Comparison of ENCODE assay signal across 1 cellular context in genomic region chr11:125111341-125112234, GRCh38.
TF ChIP-seq lines count a peak whose summit lies in the region.

TMEM218 (minus strand) TSS chr11:125111626; CDS start chr11:125102241, 9,385 bp downstream.

TF ChIP-seq in K562, 482 proteins besides CTCF, POLR2A, EP300 and RAD21 (continued from another document and continues in another):
- TF ChIP-seq RREB1 (CRISPR knock-in tag; IDR thresholded peaks at IDR 0.05) = peak; percentile 90
- no peak for TF ChIP-seq PTRF (tag; IDR thresholded peaks at IDR 0.05)
- no peak for TF ChIP-seq BDP1 (IDR thresholded peaks at IDR 0.05; ENCODE audit: insufficient read depth, insufficient read length)
- peak; percentile 32 for TF ChIP-seq JUND (IDR thresholded peaks at IDR 0.05; ENCODE audit: borderline replicate concordance, low read depth, low read length)
- no peak for TF ChIP-seq JUND (tag; IDR thresholded peaks at IDR 0.05; ENCODE audit: borderline replicate concordance, low read depth, low read length)
- TF ChIP-seq TBP (optimal IDR thresholded peaks at IDR 0.05; ENCODE audit: low read depth, low read length) = peak; percentile 51
- TF ChIP-seq ZFX (CRISPR knock-in tag; IDR thresholded peaks at IDR 0.05) = peak; percentile 42; the same call in 1 of the 2 replicates
- no peak for TF ChIP-seq ZNF347 (CRISPR knock-in tag; IDR thresholded peaks at IDR 0.05; ENCODE audit: low read depth)
- TF ChIP-seq RNF219 (CRISPR knock-in tag; IDR thresholded peaks at IDR 0.05) = no peak
- TF ChIP-seq ZNF318 (IDR thresholded peaks at IDR 0.05; ENCODE audit: borderline replicate concordance in 1 of 2, low read depth in 1 of 2) = no peak
- no peak for TF ChIP-seq BCL6 (CRISPR knock-in tag; IDR thresholded peaks at IDR 0.05)
- TF ChIP-seq ERF (CRISPR knock-in tag; IDR thresholded peaks at IDR 0.05) = no peak
- no peak for TF ChIP-seq HEY1 (CRISPR knock-in tag; IDR thresholded peaks at IDR 0.05; ENCODE audit: borderline replicate concordance)
- TF ChIP-seq NUFIP1 (IDR thresholded peaks at IDR 0.05; ENCODE audit: partially characterized antibody) = no peak
- 0 out of 2 replicates have a peak, but pooled peaks have one; percentile 46 for TF ChIP-seq CBX1 (IDR thresholded peaks at IDR 0.05; ENCODE audit: low read depth)
- peak; percentile 65; the same call in 1 of the 2 replicates for TF ChIP-seq CHD2 (IDR thresholded peaks at IDR 0.05; ENCODE audit: low read depth, low read length)
- no peak for TF ChIP-seq IFI16 (CRISPR knock-in tag; IDR thresholded peaks at IDR 0.05)
- no peak for TF ChIP-seq TAF15 (IDR thresholded peaks at IDR 0.05; ENCODE audit: low read depth, low read length)
- no peak for TF ChIP-seq WHSC1 (IDR thresholded peaks at IDR 0.05; ENCODE audit: low read length)
- 0 out of 2 replicates have a peak, but pooled peaks have one; percentile 22 for TF ChIP-seq MTA3 (IDR thresholded peaks at IDR 0.05; ENCODE audit: borderline replicate concordance)
- TF ChIP-seq DPF2 (IDR thresholded peaks at IDR 0.05) = 0 out of 2 replicates have a peak, but pooled peaks have one; percentile 15
- TF ChIP-seq BRCA1 (IDR thresholded peaks at IDR 0.05) = no peak
- TF ChIP-seq BRCA1 (CRISPR knock-in tag; IDR thresholded peaks at IDR 0.05) = no peak
- peak in 1 of 2 experiments; percentile 26; a peak in 1 of 4 replicates for TF ChIP-seq MNT (conservative IDR thresholded peaks at IDR 0.05)
- TF ChIP-seq SNRNP70 (optimal IDR thresholded peaks at IDR 0.05; ENCODE audit: low read depth, low read length) = no peak
- TF ChIP-seq TARDBP (IDR thresholded peaks at IDR 0.05) = peak; percentile 89
- no peak for TF ChIP-seq ARID4B (CRISPR knock-in tag; IDR thresholded peaks at IDR 0.05)
- no peak for TF ChIP-seq GTF2B (IDR thresholded peaks at IDR 0.05; ENCODE audit: extremely low read depth, insufficient read length)
- no peak for TF ChIP-seq ZNF146 (CRISPR knock-in tag; IDR thresholded peaks at IDR 0.05; ENCODE audit: unreplicated experiment)
- no peak for TF ChIP-seq TAF1 (IDR thresholded peaks at IDR 0.05; ENCODE audit: control insufficient read depth, extremely low read depth, insufficient read depth, low read length, severe bottlenecking)
- peak; percentile 82 for TF ChIP-seq NR2C1 (IDR thresholded peaks at IDR 0.05)
- peak; percentile 82 for TF ChIP-seq NR2C1 (tag; IDR thresholded peaks at IDR 0.05)
- TF ChIP-seq ZC3H11A (IDR thresholded peaks at IDR 0.05; ENCODE audit: low read depth, low read length) = no peak
- no peak for TF ChIP-seq HNRNPH1 (optimal IDR thresholded peaks at IDR 0.05; ENCODE audit: low read depth, low read length)
- no peak for TF ChIP-seq ELF2 (CRISPR knock-in tag; IDR thresholded peaks at IDR 0.05)
